In the genomic region with DNA sequence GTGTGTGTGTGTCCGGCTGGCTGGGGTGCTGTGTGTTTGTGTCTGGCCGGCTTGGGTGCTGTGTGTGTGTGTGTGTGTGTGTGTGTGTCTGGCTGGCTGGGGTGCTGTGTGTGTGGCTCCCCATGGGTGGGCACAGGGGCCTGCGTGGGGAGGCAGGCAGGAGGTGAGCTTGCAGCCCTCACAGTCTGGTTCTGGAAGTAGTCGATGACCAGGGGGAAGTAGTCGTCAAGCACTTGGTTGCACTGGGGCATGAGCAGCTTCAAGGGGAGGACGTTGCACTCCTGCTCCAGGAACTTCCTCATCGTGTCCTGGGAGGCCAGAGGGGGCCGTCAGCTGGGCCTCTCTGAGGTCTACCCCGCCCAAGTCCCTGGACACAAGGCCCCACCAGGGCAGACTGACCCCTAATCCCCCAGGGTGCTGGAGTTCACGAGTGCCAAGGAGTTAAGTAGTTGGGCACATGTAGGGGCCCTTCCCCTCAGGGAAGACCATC, we compare ENCODE assay signal across 1 cellular context.
TF ChIP-seq lines count a peak whose summit lies in the region.

No MANE protein-coding gene starts in this region.

TF ChIP-seq in HepG2, 621 proteins besides CTCF, POLR2A, EP300 and RAD21:
- TF ChIP-seq SMC3 (IDR thresholded peaks at IDR 0.05; ENCODE audit: low read length), result no peak
- no peak for TF ChIP-seq ZNF569 (CRISPR knock-in tag; IDR thresholded peaks at IDR 0.05; ENCODE audit: borderline replicate concordance)
- no peak for TF ChIP-seq STAG1 (CRISPR knock-in tag; IDR thresholded peaks at IDR 0.05)
- no peak for TF ChIP-seq ZNF331 (CRISPR knock-in tag; IDR thresholded peaks at IDR 0.05)
- TF ChIP-seq ZNF766 (CRISPR knock-in tag; IDR thresholded peaks at IDR 0.05; ENCODE audit: borderline replicate concordance), result no peak
- TF ChIP-seq NFE2 (CRISPR knock-in tag; IDR thresholded peaks at IDR 0.05), result no peak
- no peak for TF ChIP-seq ZNF446 (CRISPR knock-in tag; IDR thresholded peaks at IDR 0.05)
- no peak for TF ChIP-seq SNAI1 (CRISPR knock-in tag; IDR thresholded peaks at IDR 0.05; ENCODE audit: borderline replicate concordance)
- TF ChIP-seq ZNF646 (CRISPR knock-in tag; IDR thresholded peaks at IDR 0.05), result 0 out of 2 replicates have a peak, but pooled peaks have one; percentile 72
- TF ChIP-seq ZNF263 (CRISPR knock-in tag; IDR thresholded peaks at IDR 0.05), result peak; percentile 82
- TF ChIP-seq ZNF318 (CRISPR knock-in tag; IDR thresholded peaks at IDR 0.05), result no peak
